ENCODE assay signal across 13 cellular contexts in genomic region chr6:105926318-105926717, GRCh38.
DNase-seq lines count a peak whose midpoint lies in the region; ATAC-seq and TF ChIP-seq lines count a peak whose summit lies in the region.
"Had no signal": no experiment of that assay in that cellular context is flagged by ENCODE, and none has a peak within 500 bp of the region (broad histone marks: within the 10 kb centered on the region; RNA-seq: fewer than 3 reads in every experiment).

No MANE protein-coding gene starts in this region.

- POLR2A ChIA-PET in OCI-LY7 (lab: Charles Lee): no interaction called here

- intact Hi-C loops in OCI-LY7 (cut with micrococcal nuclease; ENCODE audit: unreplicated experiment): no loop called here
- intact Hi-C loops in sciatic nerve (cut with DNase I): no loop called here

- no peak overlapping the region for H3K27ac ChIP-seq in OCI-LY7 (ENCODE audit: low read depth, low read length, poor library complexity, severe bottlenecking)
- H3K27ac ChIP-seq: A549 had no signal

- no peaks in the 10 kb centered on the region for H4K20me1 ChIP-seq in OCI-LY7 (ENCODE audit: insufficient read depth, low read length)

- no peaks in the 10 kb centered on the region for H3K9me2 ChIP-seq in OCI-LY7 (ENCODE audit: insufficient read depth, low read length)

- H3K4me3 Mint-ChIP-seq in activated naive CD8-positive, alpha-beta T cell treated with anti-CD3 and anti-CD28 coated beads, Interleukin-2, amount 50 U/mL, for 24 hours: no peak overlapping the region
- H3K4me3 Mint-ChIP-seq in activated naive CD8-positive, alpha-beta T cell treated with anti-CD3 and anti-CD28 coated beads for 36 hours: no peak overlapping the region
- H3K4me3 Mint-ChIP-seq: CD8-positive, alpha-beta memory T cell; GM23338 had no signal

- H2AFZ ChIP-seq in OCI-LY7 (ENCODE audit: low read length): peak overlapping the region; percentile 28; the same call in 1 of the 2 replicates
- H2AFZ ChIP-seq: GM23338 had no signal

- no peak overlapping the region for H3K4me2 ChIP-seq in OCI-LY7 (ENCODE audit: low read length)
- H3K4me2 ChIP-seq: A549, GM23338 had no signal

- H3K79me2 ChIP-seq in OCI-LY7 (ENCODE audit: insufficient read depth, low read depth, low read length): no peaks in the 10 kb centered on the region

- H3K4me1 ChIP-seq in OCI-LY7 (ENCODE audit: insufficient read depth, low read length, poor library complexity, severe bottlenecking): no peaks in the 10 kb centered on the region
- H3K4me1 ChIP-seq: A549, Caco-2 had no signal

- no peak for TF ChIP-seq CTCF in OCI-LY7 (conservative IDR thresholded peaks at IDR 0.05; ENCODE audit: low read length)

- H3K36me3 Mint-ChIP-seq in activated naive CD8-positive, alpha-beta T cell treated with anti-CD3 and anti-CD28 coated beads, Interleukin-2, amount 50 U/mL, for 24 hours (ENCODE audit: low read depth): no peaks in the 10 kb centered on the region
- H3K36me3 Mint-ChIP-seq in activated naive CD8-positive, alpha-beta T cell treated with anti-CD3 and anti-CD28 coated beads for 36 hours: no peaks in the 10 kb centered on the region
- H3K36me3 Mint-ChIP-seq: CD8-positive, alpha-beta memory T cell had no signal

- H3K27me3 Mint-ChIP-seq in activated naive CD8-positive, alpha-beta T cell treated with anti-CD3 and anti-CD28 coated beads, Interleukin-2, amount 50 U/mL, for 24 hours: peaks cover 10% of the 10 kb centered on the region
- peaks cover 8% of the 10 kb centered on the region for H3K27me3 Mint-ChIP-seq in activated naive CD8-positive, alpha-beta T cell treated with anti-CD3 and anti-CD28 coated beads for 36 hours

- no TSS peak for BruUV-seq in OCI-LY7 (replicated peaks; lab: Mats Ljungman, UMichigan)

- H3K36me3 ChIP-seq in OCI-LY7 (ENCODE audit: insufficient read depth, low read length): no peaks in the 10 kb centered on the region

- H3K9me3 ChIP-seq in OCI-LY7 (ENCODE audit: low read length): no peaks in the 10 kb centered on the region
- H3K9me3 ChIP-seq: A549, Caco-2 had no signal

- no peaks in the 10 kb centered on the region for H3K9me3 Mint-ChIP-seq in activated naive CD8-positive, alpha-beta T cell treated with anti-CD3 and anti-CD28 coated beads, Interleukin-2, amount 50 U/mL, for 24 hours
- no peaks in the 10 kb centered on the region for H3K9me3 Mint-ChIP-seq in activated naive CD8-positive, alpha-beta T cell treated with anti-CD3 and anti-CD28 coated beads for 36 hours
- H3K9me3 Mint-ChIP-seq: CD8-positive, alpha-beta memory T cell; GM23338 had no signal

- ATAC-seq in activated naive CD8-positive, alpha-beta T cell treated with anti-CD3 and anti-CD28 coated beads, Interleukin-2, amount 50 U/mL, for 24 hours: peak; percentile 69
- no peak for ATAC-seq in sciatic nerve
- ATAC-seq: A549, GM12878, GM23338 had no signal

- no peak for DNase-seq in activated naive CD8-positive, alpha-beta T cell treated with anti-CD3 and anti-CD28 coated beads, Interleukin-2, amount 50 U/mL, for 24 hours
- no peak for DNase-seq in activated naive CD8-positive, alpha-beta T cell treated with anti-CD3 and anti-CD28 coated beads for 36 hours
- peak; percentile 11 for DNase-seq in Jurkat, Clone E6-1 (ENCODE audit: low read depth, low spot score)
- no peak for DNase-seq in OCI-LY7 (ENCODE audit: low spot score)
- no peak for DNase-seq in sciatic nerve (ENCODE audit: low spot score)
- DNase-seq in hippocampal formation (lab: John Stamatoyannopoulos, UW): no peak
- DNase-seq: Caco-2; CD8-positive, alpha-beta memory T cell; DMS79; H7 had no signal

- no peak overlapping the region for H3K27ac Mint-ChIP-seq in activated naive CD8-positive, alpha-beta T cell treated with anti-CD3 and anti-CD28 coated beads, Interleukin-2, amount 50 U/mL, for 24 hours
- H3K27ac Mint-ChIP-seq in activated naive CD8-positive, alpha-beta T cell treated with anti-CD3 and anti-CD28 coated beads for 36 hours: no peak overlapping the region
- H3K27ac Mint-ChIP-seq: GM23338 had no signal

- CTCF ChIA-PET in OCI-LY7 (lab: Charles Lee; ENCODE audit: unreplicated experiment): no interaction called here

- no peak overlapping the region for H3K4me3 ChIP-seq in Jurkat, Clone E6-1 (ENCODE audit: low read length)
- H3K4me3 ChIP-seq in OCI-LY7 (ENCODE audit: low read depth, low read length, poor library complexity, severe bottlenecking): no peak overlapping the region
- H3K4me3 ChIP-seq: A549, GM12878, GM23338 had no signal

- no peaks in the 10 kb centered on the region for H3K4me1 Mint-ChIP-seq in activated naive CD8-positive, alpha-beta T cell treated with anti-CD3 and anti-CD28 coated beads, Interleukin-2, amount 50 U/mL, for 24 hours
- H3K4me1 Mint-ChIP-seq in activated naive CD8-positive, alpha-beta T cell treated with anti-CD3 and anti-CD28 coated beads for 36 hours: no peaks in the 10 kb centered on the region
- H3K4me1 Mint-ChIP-seq: CD8-positive, alpha-beta memory T cell; GM23338 had no signal
